In genomic region chr13:113749956-113750355, GRCh38 we compare ENCODE assay signal across 26 cellular contexts.
"Had no signal": no experiment of that assay in that cellular context is flagged by ENCODE, and none has a peak within 500 bp of the region (broad histone marks: within the 10 kb centered on the region; RNA-seq: fewer than 3 reads in every experiment).

No MANE protein-coding gene starts in this region.

- H3K27me3 ChIP-seq: body of pancreas, ovary, testis had no signal

- H3K27ac ChIP-seq: body of pancreas, gastroesophageal sphincter, neutrophil, ovary, psoas muscle, testis, transverse colon, WERI-Rb-1 had no signal

- H3K9me3 ChIP-seq: body of pancreas, gastroesophageal sphincter, mucosa of descending colon, neutrophil, ovary, psoas muscle, testis, transverse colon had no signal

- H3K36me3 ChIP-seq: gastroesophageal sphincter, neutrophil, ovary, transverse colon, WERI-Rb-1 had no signal

- FAIRE-seq: colon, endometrium, keratinocyte, TTC549 had no signal

- H3K27ac Mint-ChIP-seq: activated CD4-positive, alpha-beta memory T cell treated with anti-CD3 and anti-CD28 coated beads, Interleukin-2, amount 10 ng/mL, durations not matched to agents 7 days and 5 days; activated CD4-positive, alpha-beta T cell treated with anti-CD3 and anti-CD28 coated beads, Interleukin-2, amount 10 ng/mL, durations not matched to agents 24 days and 14 days; activated naive CD8-positive, alpha-beta T cell; activated T-helper 2 cell treated with anti-CD3 and anti-CD28 coated beads, Interferon-gamma antibody, Interleukin-2, Interleukin-4, amounts not matched to agents 10 μg/mL and 5 μg/mL and 100 μg/mL, durations not matched to agents 14 hours and 24 hours and 36 hours; natural killer cell treated with Interleukin-12 subunit alpha and Interleukin-12 subunit beta and Interleukin-15 and Interleukin-18, amount 100 ng/mL, for 72 hours; T-helper 1 cell treated with Interleukin-12 subunit alpha and Interleukin-12 subunit beta and Interleukin-4 antibody, amounts not matched to agents 30 μg/mL and 1 μg/mL, for 36 hours had no signal

- ATAC-seq: activated CD4-positive, CD25-positive, alpha-beta regulatory T cell treated with anti-CD3 and anti-CD28 coated beads, Interleukin-2, amount 50 U/mL, for 24 hours; body of pancreas; gastroesophageal sphincter; mucosa of descending colon; psoas muscle had no signal

- H3K4me3 Mint-ChIP-seq: activated CD4-positive, alpha-beta memory T cell treated with anti-CD3 and anti-CD28 coated beads, Interleukin-2, amount 10 ng/mL, durations not matched to agents 7 days and 5 days; activated CD4-positive, alpha-beta T cell treated with anti-CD3 and anti-CD28 coated beads, Interleukin-2, amount 10 ng/mL, durations not matched to agents 24 days and 14 days; activated naive CD8-positive, alpha-beta T cell; natural killer cell treated with Interleukin-12 subunit alpha and Interleukin-12 subunit beta and Interleukin-15 and Interleukin-18, amount 100 ng/mL, for 72 hours; T-helper 1 cell treated with Interleukin-12 subunit alpha and Interleukin-12 subunit beta and Interleukin-4 antibody, amounts not matched to agents 30 μg/mL and 1 μg/mL, for 36 hours had no signal

- H3K4me3 ChIP-seq: body of pancreas, gastroesophageal sphincter, mucosa of descending colon, ovary, psoas muscle, testis, transverse colon had no signal

- DNase-seq: activated CD4-positive, alpha-beta memory T cell treated with anti-CD3 and anti-CD28 coated beads, Interleukin-2, amount 10 ng/mL, durations not matched to agents 7 days and 5 days; activated CD4-positive, alpha-beta T cell treated with anti-CD3 and anti-CD28 coated beads, Interleukin-2, amount 10 ng/mL, durations not matched to agents 24 days and 14 days; activated T-cell treated with anti-CD3 and anti-CD28 coated beads, Interleukin-2, amount 50 U/mL, for 48 hours; effector CD8-positive, alpha-beta T cell; mesenchymal stem cell; ovary; psoas muscle; stimulated activated CD4-positive, alpha-beta T cell treated with anti-CD3 and anti-CD28 coated beads, Interleukin-2, amount 100 ng/mL, for 48 hours; stimulated activated naive CD4-positive, alpha-beta T cell treated with Interleukin-2 at 50 U/mL for 16 hours; T-helper 9 cell; testis; transverse colon; WERI-Rb-1 had no signal

- H3K4me1 Mint-ChIP-seq: activated CD4-positive, alpha-beta memory T cell treated with anti-CD3 and anti-CD28 coated beads, Interleukin-2, amount 10 ng/mL, durations not matched to agents 7 days and 5 days; activated CD4-positive, alpha-beta T cell treated with anti-CD3 and anti-CD28 coated beads, Interleukin-2, amount 10 ng/mL, durations not matched to agents 24 days and 14 days had no signal

- H3K36me3 Mint-ChIP-seq: activated naive CD8-positive, alpha-beta T cell; natural killer cell treated with Interleukin-12 subunit alpha and Interleukin-12 subunit beta and Interleukin-15 and Interleukin-18, amount 100 ng/mL, for 72 hours had no signal

- H3K4me1 ChIP-seq: body of pancreas, gastroesophageal sphincter, psoas muscle, testis had no signal
